Comparison of ENCODE assay signal across 1 cellular context in the genomic region with DNA sequence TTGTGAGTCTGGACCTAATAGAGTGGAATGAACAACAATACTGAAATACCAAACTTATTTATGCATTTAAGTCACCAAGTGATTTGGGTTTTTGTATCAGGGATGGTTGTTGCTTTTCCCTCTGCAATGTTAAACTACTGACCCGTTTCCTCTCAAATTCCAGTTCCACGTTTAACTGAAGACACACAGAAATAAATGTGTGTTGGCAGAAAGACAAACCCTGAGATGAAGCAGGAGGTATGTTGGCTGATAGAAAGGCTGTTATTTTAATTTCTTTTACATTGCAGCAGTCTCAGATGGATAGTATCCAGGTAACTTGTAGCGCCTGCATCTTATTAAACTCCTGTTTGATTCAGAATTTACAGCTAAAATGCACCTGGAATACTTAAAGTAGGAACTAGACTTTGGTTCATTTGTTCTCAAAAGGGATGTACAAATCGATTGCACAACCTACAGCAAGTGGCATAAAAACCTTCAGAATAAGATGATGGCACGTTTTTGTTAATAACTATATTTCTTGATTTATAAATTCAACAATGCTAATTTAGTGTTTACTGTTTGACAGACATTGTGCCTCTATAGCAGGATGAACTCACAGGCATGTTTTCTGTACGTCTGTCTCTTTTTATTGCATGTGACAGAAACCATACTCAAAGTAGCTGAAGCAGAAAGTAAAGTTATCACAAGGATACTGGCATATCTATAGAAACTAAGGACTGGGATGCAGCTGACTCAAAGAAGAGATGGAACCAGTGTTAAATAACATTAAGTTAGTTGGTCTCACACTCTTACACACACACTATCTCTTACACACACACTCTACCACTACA.
TF ChIP-seq lines count a peak whose summit lies in the region.

No MANE protein-coding gene starts in this region.

TF ChIP-seq in H1, 55 proteins besides CTCF, POLR2A, EP300 and RAD21 (continued from another document):
- TF ChIP-seq, protein P1, sequence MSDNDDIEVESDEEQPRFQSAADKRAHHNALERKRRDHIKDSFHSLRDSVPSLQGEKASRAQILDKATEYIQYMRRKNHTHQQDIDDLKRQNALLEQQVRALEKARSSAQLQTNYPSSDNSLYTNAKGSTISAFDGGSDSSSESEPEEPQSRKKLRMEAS (IDR thresholded peaks at IDR 0.05): no peak
- TF ChIP-seq SP1 (IDR thresholded peaks at IDR 0.05; ENCODE audit: low read depth, low read length) (peak; percentile 42; the same call in 1 of the 2 replicates), HDAC2 (IDR thresholded peaks at IDR 0.05; ENCODE audit: borderline replicate concordance in 1 of 2, low read depth in 2 of 2, low read length in 2 of 2) (no peak), NRF1 (IDR thresholded peaks at IDR 0.05; ENCODE audit: low read depth, low read length) (no peak), CEBPB (IDR thresholded peaks at IDR 0.05; ENCODE audit: low read depth, low read length) (peak; percentile 28; the same call in 1 of the 2 replicates)
